In the genomic region with DNA sequence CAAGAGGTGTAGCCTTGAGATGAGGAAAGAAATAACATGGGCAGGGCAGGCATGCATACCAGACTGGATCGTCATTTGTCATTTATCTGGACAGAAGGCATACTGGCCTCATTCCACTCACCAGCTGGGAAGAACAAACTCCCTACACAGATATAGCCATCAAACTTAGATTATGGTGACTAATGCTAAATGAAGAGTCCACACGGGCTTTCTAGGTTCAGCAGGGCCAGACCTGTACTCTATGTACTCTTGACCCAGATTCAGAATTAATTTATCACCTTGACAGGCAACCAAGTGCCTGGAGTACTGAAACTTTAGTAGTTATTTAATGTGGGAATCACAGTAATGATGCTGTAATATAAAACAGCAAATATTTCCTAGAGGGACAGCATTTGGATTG, we compare ENCODE assay signal across 11 cellular contexts. TPM values are rescaled to one million over a fixed set of nuclear protein-coding genes. Genes with fewer than 3 reads are reported as not detected.
DNase-seq lines count a peak whose midpoint lies in the region; ATAC-seq, FAIRE-seq and TF ChIP-seq lines count a peak whose summit lies in the region.
"Had no signal": no experiment of that assay in that cellular context is flagged by ENCODE, and none has a peak within 500 bp of the region (broad histone marks: within the 10 kb centered on the region; RNA-seq: fewer than 3 reads in every experiment).

No MANE protein-coding gene starts in this region.

- no peak overlapping the region for H2AFZ ChIP-seq in endothelial cell of umbilical vein (ENCODE audit: low read depth, low read length)

- 11 to 23% methylated on average over 2 of the region's 2 CpGs for whole genome bisulfite sequencing in lower leg skin, 2 donors

- TF ChIP-seq POLR2A in endothelial cell of umbilical vein (IDR thresholded peaks at IDR 0.05; ENCODE audit: low read depth, low read length) (no peak), GM12891 (IDR thresholded peaks at IDR 0.05; ENCODE audit: low read depth, low read length) (no peak), lower leg skin (IDR thresholded peaks at IDR 0.05) (no peak)

- dilution Hi-C loops in endothelial cell of umbilical vein (cut with MboI; ENCODE audit: extremely low pct_ligation_motif_present, low sequenced_read_pairs) = no loop called here

- no peak overlapping the region for H3K4me3 ChIP-seq in endothelial cell of umbilical vein (replicated peaks in 1 of 3; ENCODE audit: insufficient read depth in 1 of 3, low read depth in 1 of 3, low read length in 3 of 3)
- no peak overlapping the region for H3K4me3 ChIP-seq in lower leg skin (ENCODE audit: low read depth, poor library complexity, severe bottlenecking)

- CTCF ChIA-PET in endothelial cell of umbilical vein (lab: Charles Lee) = interaction anchor here (0.7 to 10.5 kb wide), 6 partner anchors 12 to 209 kb away, joined by 3 to 201 read pairs (median 5); partner anchors contain the start of gene IL12A

- no peaks in the 10 kb centered on the region for H3K27me3 ChIP-seq in endothelial cell of umbilical vein (ENCODE audit: control insufficient read depth in 2 of 2, insufficient read depth in 2 of 2, low read length in 2 of 2)

- POLR2A ChIA-PET in endothelial cell of umbilical vein (lab: Charles Lee) = interaction anchor here (1.3 kb wide), 1 partner anchor 29 kb away, joined by 3 read pairs; no protein-coding TSS in a partner anchor

- no peaks in the 10 kb centered on the region for H3K9me1 ChIP-seq in endothelial cell of umbilical vein (replicated peaks; ENCODE audit: control insufficient read depth, extremely low read depth, insufficient read depth, low read length)

- H3K9ac ChIP-seq in endothelial cell of umbilical vein (replicated peaks; ENCODE audit: extremely low read depth, insufficient read depth, low read length) = no peak overlapping the region

- peak; percentile 81 for DNase-seq in AG08396 (ENCODE audit: low spot score)
- DNase-seq in NCI-H226 = peak; percentile 96
- DNase-seq in endothelial cell of umbilical vein (ENCODE audit: low read depth, low spot score) = peak; percentile 77
- DNase-seq in mucosa of gallbladder (ENCODE audit: low spot score) = peak; percentile 32
- DNase-seq in GM12891 (ENCODE audit: insufficient read length, low spot score) = no peak
- DNase-seq in NCI-H1092 treated with DMSO at 0.1 percent for 48 hours (lab: John Stamatoyannopoulos, UW) = no peak
- no peak for DNase-seq in lower leg skin (ENCODE audit: low spot score in 2 of 2)
- DNase-seq: activated T-cell treated with anti-CD3 and anti-CD28 coated beads, Interleukin-2, amount 50 U/mL, for 48 hours; stimulated activated CD4-positive, alpha-beta T cell treated with anti-CD3 and anti-CD28 coated beads, Interleukin-2, amount 100 ng/mL, for 48 hours had no signal

- H3K4me1 ChIP-seq in endothelial cell of umbilical vein (ENCODE audit: control insufficient read depth, extremely low read depth, insufficient read depth, low read length) = peaks cover 26% of the 10 kb centered on the region

- ATAC-seq in GM19328 (IDR thresholded peaks at IDR 0.05; ENCODE audit: unreplicated experiment) = no peak

- FAIRE-seq in endothelial cell of umbilical vein (lab: Jason Lieb, UNC) (peak; percentile 81), GM12891 (lab: Jason Lieb, UNC) (no peak)

- no peaks in the 10 kb centered on the region for H3K36me3 ChIP-seq in endothelial cell of umbilical vein (ENCODE audit: control insufficient read depth in 2 of 2, extremely low read depth in 1 of 2, insufficient read depth in 2 of 2, low read length in 2 of 2)

- H3K9me3 ChIP-seq in endothelial cell of umbilical vein (replicated peaks; ENCODE audit: control insufficient read depth, insufficient read depth, low read length) = no peaks in the 10 kb centered on the region

- H3K4me2 ChIP-seq in endothelial cell of umbilical vein (ENCODE audit: insufficient read depth, low read length) = peak overlapping the region; percentile 23

- no peak overlapping the region for H3K27ac ChIP-seq in endothelial cell of umbilical vein (ENCODE audit: insufficient read depth, low read depth, low read length)

- intact Hi-C loops in endothelial cell of umbilical vein (cut with micrococcal nuclease) (no loop called here), lower leg skin (cut with DNase I; ENCODE audit: low total_unique reads) (no loop called here)

- TF ChIP-seq CTCF in endothelial cell of umbilical vein (IDR thresholded peaks at IDR 0.05; ENCODE audit: extremely low read depth in 1 of 2, insufficient read depth in 1 of 2, low read depth in 1 of 2, low read length in 2 of 2) (no peak), lower leg skin (IDR thresholded peaks at IDR 0.05) (no peak)

- H4K20me1 ChIP-seq in endothelial cell of umbilical vein (replicated peaks; ENCODE audit: control insufficient read depth, extremely low read depth, insufficient read depth, low read length) = no peaks in the 10 kb centered on the region

- peaks cover 50% of the 10 kb centered on the region for H3K79me2 ChIP-seq in endothelial cell of umbilical vein (ENCODE audit: control insufficient read depth, insufficient read depth, low read length)

- no TSS peak for BruUV-seq in endothelial cell of umbilical vein (replicated peaks; lab: Mats Ljungman, UMichigan)

TF ChIP-seq in endothelial cell of umbilical vein, 7 proteins besides CTCF, POLR2A, EP300 and RAD21:
- TF ChIP-seq JUN (IDR thresholded peaks at IDR 0.05; ENCODE audit: borderline replicate concordance, insufficient read depth, insufficient read length, low read depth) (peak; percentile 55), MYC (IDR thresholded peaks at IDR 0.05; ENCODE audit: low read depth, low read length) (no peak), FOS (IDR thresholded peaks at IDR 0.05; ENCODE audit: borderline replicate concordance, insufficient read depth, low read length) (no peak), GATA2 (IDR thresholded peaks at IDR 0.05; ENCODE audit: insufficient read depth, insufficient read length, low read depth, low read length) (peak; percentile 35), POLR2AphosphoS5 (IDR thresholded peaks at IDR 0.05; ENCODE audit: insufficient read depth, low read depth, low read length) (peak; percentile 45)

TF ChIP-seq in GM12891, 5 proteins besides CTCF, POLR2A, EP300 and RAD21:
- TF ChIP-seq POLR2AphosphoS5 (IDR thresholded peaks at IDR 0.05; ENCODE audit: low read depth, low read length) (no peak), TAF1 (IDR thresholded peaks at IDR 0.05; ENCODE audit: low read depth, low read length) (no peak), PAX5 (IDR thresholded peaks at IDR 0.05; ENCODE audit: insufficient read depth, low read length, severe bottlenecking) (no peak), POU2F2 (IDR thresholded peaks at IDR 0.05; ENCODE audit: low read depth, low read length) (no peak), SPI1 (IDR thresholded peaks at IDR 0.05; ENCODE audit: low read depth, low read length) (no peak)

RNA-seq across cellular contexts. Expression of gene SCHIP1, which starts 15.3 kb away (rescaled TPM):
- total RNA-seq in endothelial cell of umbilical vein (23.1 and 34.5 TPM in 2 replicates), mucosa of gallbladder (5.0 TPM), lower leg skin (1 to 10 TPM in 2 of 4 donors, under 1 TPM in 2; 0.15 to 1.5 (median 0.78) TPM)
- polyA plus RNA-seq in endothelial cell of umbilical vein = 9.4 and 16.9 TPM in 2 replicates
- 17.9 and 20.5 TPM in 2 replicates for polyA plus RNA-seq in endothelial cell of umbilical vein (2011; cell fraction: cytosol; rRNA removed)
- polyA plus RNA-seq in endothelial cell of umbilical vein (2011; cell fraction: nucleus; rRNA removed) = 44.2 and 53.9 TPM in 2 replicates
- polyA plus RNA-seq in endothelial cell of umbilical vein (2012) = 15.5 and 20.4 TPM in 2 replicates
- polyA minus RNA-seq in endothelial cell of umbilical vein = 19.9 and 28.8 TPM in 2 replicates
- polyA minus RNA-seq in endothelial cell of umbilical vein (2011; cell fraction: cytosol; rRNA and poly(A)+ RNA removed) = not detected
- 48.3 and 71.4 TPM in 2 replicates for polyA minus RNA-seq in endothelial cell of umbilical vein (2011; cell fraction: nucleus; rRNA and poly(A)+ RNA removed)
- polyA plus RNA-seq in GM12891 (2012; ENCODE audit: low read depth, missing spikeins) = 2.8 TPM
- total RNA-seq: OCI-LY7 had no signal

Comparison
In these comparisons a context has a peak if more than half of its experiments do, and no peak if none do; other contexts are left out.
1. DNase-seq: peak in AG08396 (single experiment), NCI-H226 (single experiment), endothelial cell of umbilical vein (single experiment) and mucosa of gallbladder (single experiment); none in GM12891 (single experiment), NCI-H1092 treated with DMSO at 0.1 percent for 48 hours (single experiment) and lower leg skin (0 of 2).